1 cellular context compared by ENCODE assay signal in genomic region chr7:2738766-2739549, GRCh38.
TF ChIP-seq lines count a peak whose summit lies in the region.

No MANE protein-coding gene starts in this region.

TF ChIP-seq in H1, 55 proteins besides CTCF, POLR2A, EP300 and RAD21:
- TF ChIP-seq SIRT6 (IDR thresholded peaks at IDR 0.05; ENCODE audit: low read length) (no peak), BRCA1 (IDR thresholded peaks at IDR 0.05; ENCODE audit: low read depth, low read length) (no peak), ATF2 (IDR thresholded peaks at IDR 0.05; ENCODE audit: low read length) (no peak), CHD2 (IDR thresholded peaks at IDR 0.05; ENCODE audit: low read length) (no peak), TBP (IDR thresholded peaks at IDR 0.05; ENCODE audit: low read depth, low read length) (no peak)
